8 cellular contexts compared by ENCODE assay signal in the genomic region with DNA sequence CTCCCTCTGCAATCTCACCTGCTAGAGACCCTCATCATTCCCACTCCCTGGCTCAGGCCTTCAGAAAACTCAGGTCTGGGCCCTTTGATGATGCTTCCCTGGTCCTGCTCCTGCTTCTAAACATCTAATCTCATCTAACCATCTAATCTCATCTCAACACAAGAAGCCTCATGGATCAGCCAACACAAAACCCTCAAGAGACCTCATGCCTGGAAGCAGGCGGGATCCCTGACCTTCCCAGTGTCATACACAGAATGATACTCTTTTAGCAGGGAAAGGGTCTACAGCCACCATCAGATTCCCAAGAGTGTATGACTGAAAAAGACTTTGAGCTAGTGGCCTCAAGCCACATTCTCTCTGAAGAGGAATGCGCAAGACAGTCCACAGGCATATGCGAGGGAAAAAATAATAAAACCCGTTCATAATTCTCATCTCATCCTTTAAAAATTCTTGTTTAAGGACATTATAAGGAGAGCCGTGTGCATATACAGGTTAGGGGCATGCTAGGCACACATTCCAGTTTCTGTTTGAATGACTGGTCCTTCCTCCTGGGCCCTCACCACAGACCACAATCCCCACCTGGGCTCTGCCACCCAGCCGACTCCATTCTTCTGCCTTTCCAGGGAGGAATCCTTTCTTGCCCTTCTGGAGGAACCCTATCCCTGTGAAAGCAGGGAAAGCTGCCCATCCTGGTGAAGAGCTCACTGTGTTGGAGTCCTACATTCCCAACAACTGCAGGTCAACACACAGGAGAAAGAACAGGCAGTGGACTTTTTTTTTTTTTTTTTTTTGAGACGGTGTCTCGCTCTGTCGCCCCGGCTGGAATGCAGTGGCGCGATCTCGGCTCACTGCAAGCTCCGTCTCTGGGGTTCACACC. TPM values are rescaled to one million over a fixed set of nuclear protein-coding genes. Genes with fewer than 3 reads are reported as not detected.
DNase-seq lines count a peak whose midpoint lies in the region; ATAC-seq, FAIRE-seq and TF ChIP-seq lines count a peak whose summit lies in the region.

No MANE protein-coding gene starts in this region.

- no peaks in the 10 kb centered on the region for H3K27me3 Mint-ChIP-seq in effector memory CD8-positive, alpha-beta T cell

- peaks cover 46 to 48% of the 10 kb centered on the region in 2 donors for H3K4me1 Mint-ChIP-seq in effector memory CD8-positive, alpha-beta T cell (ENCODE audit: low read depth in 2 of 2)

- TF ChIP-seq CTCF in neutrophil (IDR thresholded peaks at IDR 0.05), result no peak

- H3K4me1 ChIP-seq in neutrophil (ENCODE audit: control insufficient read depth in 1 of 2, insufficient read depth in 1 of 2, low read depth in 1 of 2, low read length in 1 of 2), result peaks cover 51 to 61% of the 10 kb centered on the region in 2 experiments

- peak overlapping the region; percentile 65 to 79 for H3K27ac Mint-ChIP-seq in effector memory CD8-positive, alpha-beta T cell

- no peak for ATAC-seq in effector memory CD8-positive, alpha-beta T cell (replicated peaks)

- H3K27ac ChIP-seq in neutrophil, result peak overlapping the region; percentile 96

- H3K4me3 ChIP-seq in neutrophil (ENCODE audit: low read depth in 1 of 2, low read length in 1 of 2), result peak overlapping the region; percentile 40 to 77

- H3K9me3 Mint-ChIP-seq in effector memory CD8-positive, alpha-beta T cell, result no peaks in the 10 kb centered on the region

- no peak for FAIRE-seq in frontal cortex (lab: Jason Lieb, UNC)

- H3K9me3 ChIP-seq in neutrophil, result no peaks in the 10 kb centered on the region

- DNase-seq in ELF-1 (ENCODE audit: low read depth, low spot score) (peak; percentile 37), NCI-H526 treated with DMSO at 0.1 percent for 48 hours (lab: John Stamatoyannopoulos, UW) (peak; percentile 5), NCI-H187 (lab: John Stamatoyannopoulos, UW) (no peak), RPMI8226 (no peak), frontal cortex (ENCODE audit: low spot score in 2 of 2) (no peak), NCI-H1105 (lab: John Stamatoyannopoulos, UW) (no peak)
- DNase-seq in effector memory CD8-positive, alpha-beta T cell, result no peak

- peaks cover 29% of the 10 kb centered on the region for H3K36me3 ChIP-seq in neutrophil

- peaks cover 65% of the 10 kb centered on the region for H3K36me3 Mint-ChIP-seq in effector memory CD8-positive, alpha-beta T cell (ENCODE audit: insufficient read depth)

- H3K27me3 ChIP-seq in neutrophil, result no peaks in the 10 kb centered on the region

- H3K4me3 Mint-ChIP-seq in effector memory CD8-positive, alpha-beta T cell, result peak overlapping the region; percentile 68 to 76

RNA-seq across cellular contexts. Expression of a gene that starts 2.2 kb away (rescaled TPM):
- total RNA-seq in frontal cortex, result 36.3 TPM

RNA-seq across cellular contexts. Expression of a gene that starts 44.0 kb away (rescaled TPM):
- total RNA-seq in frontal cortex, result not detected

RNA-seq across cellular contexts. Expression of a gene that starts 50.4 kb away (rescaled TPM):
- under 0.01 TPM for total RNA-seq in frontal cortex

Comparison
In these comparisons a context has a peak if more than half of its experiments do, and no peak if none do; other contexts are left out.
1. DNase-seq: peak in ELF-1 (single experiment) and NCI-H526 treated with DMSO at 0.1 percent for 48 hours (single experiment); none in effector memory CD8-positive, alpha-beta T cell (0 of 3), NCI-H187 (0 of 2), RPMI8226 (single experiment), frontal cortex (0 of 2) and NCI-H1105 (single experiment).